Comparison of ENCODE assay signal across 24 cellular contexts in genomic region chr5:36832274-36832673, GRCh38.
"Had no signal": no experiment of that assay in that cellular context is flagged by ENCODE, and none has a peak within 500 bp of the region (broad histone marks: within the 10 kb centered on the region; RNA-seq: fewer than 3 reads in every experiment).

No MANE protein-coding gene starts in this region.

- H3K27ac ChIP-seq: HL-60, KMS-11, RWPE1 had no signal

- H3K4me1 Mint-ChIP-seq: T-cell had no signal

- FAIRE-seq: HTR-8/SVneo, K562 had no signal

- ATAC-seq: K562, T-cell had no signal

- DNase-seq: Kasumi-1, MM.1S, MV-4-11, NCI-H1048, NCI-H1105, NCI-H1417, NCI-H1436 treated with DMSO at 0.1 percent for 48 hours, NCI-H1694, NCI-H187 treated with DMSO at 0.1 percent for 48 hours, NCI-H2029 treated with DMSO at 0.1 percent for 48 hours, NCI-H2227 treated with DMSO at 0.1 percent for 48 hours, NCI-H524, NCI-H526 treated with DMSO at 0.1 percent for 48 hours, NCI-H748 treated with DMSO at 0.1 percent for 48 hours, SHP77, SK-N-SH, SW 1271, T-cell had no signal

- H3K4me2 ChIP-seq: KMS-11, SK-N-SH had no signal

- H3K27ac Mint-ChIP-seq: IgD-negative memory B cell, T-cell had no signal

- H3K9me3 Mint-ChIP-seq: T-cell had no signal

- H3K4me3 ChIP-seq: K562 had no signal

- H3K4me3 Mint-ChIP-seq: IgD-negative memory B cell, T-cell had no signal

- H3K9me3 ChIP-seq: SK-N-SH had no signal

- H3K36me3 Mint-ChIP-seq: IgD-negative memory B cell, T-cell had no signal
